In the genomic region with DNA sequence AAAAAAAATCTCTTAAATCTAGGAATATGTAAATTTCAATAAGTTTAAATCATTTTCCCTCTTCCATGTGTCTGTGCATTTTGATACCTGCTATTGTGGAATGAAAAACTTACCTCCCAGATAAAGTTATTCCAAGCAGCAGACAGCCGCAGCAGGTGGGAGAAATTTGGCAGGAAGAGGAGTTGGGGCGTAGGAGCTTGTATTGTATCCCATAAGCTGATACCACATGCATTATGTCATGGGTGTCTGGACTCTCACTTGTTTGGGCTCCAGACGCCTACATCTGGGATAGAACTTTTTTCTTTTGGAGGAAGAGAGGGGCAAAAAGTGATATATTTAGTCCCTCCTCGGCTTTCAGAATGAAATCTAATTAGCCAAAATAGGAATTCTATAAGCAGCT, we compare ENCODE assay signal across 16 cellular contexts. TPM values are rescaled to one million over a fixed set of nuclear protein-coding genes. Genes with fewer than 3 reads are reported as not detected.
A peak's percentile ranks its signal among the peaks of the same experiment; 100 is the strongest.
DNase-seq lines count a peak whose midpoint lies in the region; ATAC-seq and TF ChIP-seq lines count a peak whose summit lies in the region.
"Had no signal": no experiment of that assay in that cellular context is flagged by ENCODE, and none has a peak within 500 bp of the region (broad histone marks: within the 10 kb centered on the region; RNA-seq: fewer than 3 reads in every experiment).

No MANE protein-coding gene starts in this region.

- H2AFZ ChIP-seq in GM23338: 0 out of 2 replicates have a peak overlapping the region, but pooled peaks have one; percentile 11

- no peaks in the 10 kb centered on the region for H3K9me3 Mint-ChIP-seq in GM23338

- no peaks in the 10 kb centered on the region for H3K36me3 Mint-ChIP-seq in GM23338 (ENCODE audit: low read depth)
- H3K36me3 Mint-ChIP-seq: CD4-positive, alpha-beta memory T cell had no signal

- no peaks in the 10 kb centered on the region for H4K20me1 ChIP-seq in GM23338 (replicated peaks; ENCODE audit: insufficient read depth)

- ATAC-seq in GM23338: no peak

- H3K9me2 ChIP-seq in GM23338 (ENCODE audit: insufficient read depth): peaks cover 7% of the 10 kb centered on the region; the same call in 1 of the 2 replicates

- H3K79me2 ChIP-seq in GM23338 (replicated peaks; ENCODE audit: insufficient read depth): no peaks in the 10 kb centered on the region

- DNase-seq in GM23338 (ENCODE audit: low spot score) (no peak), NCI-H82 treated with DMSO at 0.1 percent for 48 hours (lab: John Stamatoyannopoulos, UW; ENCODE audit: unreplicated experiment) (peak; percentile 4), inferior parietal cortex (ENCODE audit: extremely low spot score) (peak; percentile 8), CD1c-positive myeloid dendritic cell (ENCODE audit: extremely low spot score) (no peak), kidney tubule cell (ENCODE audit: low spot score) (no peak), HK-2 (ENCODE audit: unreplicated experiment) (no peak)
- DNase-seq in activated T-cell treated with anti-CD3 and anti-CD28 coated beads, Interleukin-2, amount 50 U/mL, for 48 hours: no peak
- DNase-seq: AML-193; CD4-positive, alpha-beta memory T cell; DMS153; DMS79; GDM1 had no signal

- no peaks in the 10 kb centered on the region for H3K4me1 Mint-ChIP-seq in GM23338
- H3K4me1 Mint-ChIP-seq: CD4-positive, alpha-beta memory T cell had no signal

- no peaks in the 10 kb centered on the region for H3K27me3 Mint-ChIP-seq in GM23338 (ENCODE audit: insufficient read depth, low read depth, poor library complexity)
- H3K27me3 Mint-ChIP-seq: CD4-positive, alpha-beta memory T cell had no signal

- no peak for TF ChIP-seq CTCF in GM23338 (conservative IDR thresholded peaks at IDR 0.05; ENCODE audit: low read depth in 2 of 2)

- H3K4me1 ChIP-seq in GM23338 (ENCODE audit: insufficient read depth): no peaks in the 10 kb centered on the region
- H3K4me1 ChIP-seq: HAP-1 had no signal

- no peak overlapping the region for H3K4me3 ChIP-seq in GM23338
- H3K4me3 ChIP-seq: HAP-1 had no signal

- no peaks in the 10 kb centered on the region for H3F3A ChIP-seq in GM23338 (replicated peaks; ENCODE audit: low read depth)

- H3K36me3 ChIP-seq in GM23338 (ENCODE audit: insufficient read depth): no peaks in the 10 kb centered on the region
- H3K36me3 ChIP-seq: HAP-1 had no signal

- H3K27ac Mint-ChIP-seq in GM23338: no peak overlapping the region
- H3K27ac Mint-ChIP-seq: CD4-positive, alpha-beta memory T cell had no signal

- H3K4me2 ChIP-seq in GM23338: no peak overlapping the region
- H3K4me2 ChIP-seq: KMS-11 had no signal

- H3K27me3 ChIP-seq in GM23338 (ENCODE audit: insufficient read depth): no peaks in the 10 kb centered on the region

- H3K27ac ChIP-seq in GM23338 (ENCODE audit: low read depth): no peak overlapping the region
- H3K27ac ChIP-seq: C4-2B, HL-60, KMS-11 had no signal

- H3K4me3 Mint-ChIP-seq in GM23338: no peak overlapping the region
- H3K4me3 Mint-ChIP-seq: CD4-positive, alpha-beta memory T cell had no signal

TF ChIP-seq in GM23338, 12 proteins besides CTCF, POLR2A, EP300 and RAD21 (continues in another document):
- TF ChIP-seq ZNF114 (CRISPR knock-in tag; IDR thresholded peaks at IDR 0.05): no peak
- no peak for TF ChIP-seq STAT1 (IDR thresholded peaks at IDR 0.05; ENCODE audit: unreplicated experiment)
- TF ChIP-seq, protein P1, sequence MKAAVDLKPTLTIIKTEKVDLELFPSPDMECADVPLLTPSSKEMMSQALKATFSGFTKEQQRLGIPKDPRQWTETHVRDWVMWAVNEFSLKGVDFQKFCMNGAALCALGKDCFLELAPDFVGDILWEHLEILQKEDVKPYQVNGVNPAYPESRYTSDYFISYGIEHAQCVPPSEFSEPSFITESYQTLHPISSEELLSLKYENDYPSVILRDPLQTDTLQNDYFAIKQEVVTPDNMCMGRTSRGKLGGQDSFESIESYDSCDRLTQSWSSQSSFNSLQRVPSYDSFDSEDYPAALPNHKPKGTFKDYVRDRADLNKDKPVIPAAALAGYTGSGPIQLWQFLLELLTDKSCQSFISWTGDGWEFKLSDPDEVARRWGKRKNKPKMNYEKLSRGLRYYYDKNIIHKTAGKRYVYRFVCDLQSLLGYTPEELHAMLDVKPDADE (IDR thresholded peaks at IDR 0.05): no peak
- TF ChIP-seq EZH2 (IDR thresholded peaks at IDR 0.05; ENCODE audit: low read depth, unreplicated experiment): no peak
- no peak for TF ChIP-seq NANOG (IDR thresholded peaks at IDR 0.05; ENCODE audit: borderline replicate concordance)
- TF ChIP-seq, protein P2, sequence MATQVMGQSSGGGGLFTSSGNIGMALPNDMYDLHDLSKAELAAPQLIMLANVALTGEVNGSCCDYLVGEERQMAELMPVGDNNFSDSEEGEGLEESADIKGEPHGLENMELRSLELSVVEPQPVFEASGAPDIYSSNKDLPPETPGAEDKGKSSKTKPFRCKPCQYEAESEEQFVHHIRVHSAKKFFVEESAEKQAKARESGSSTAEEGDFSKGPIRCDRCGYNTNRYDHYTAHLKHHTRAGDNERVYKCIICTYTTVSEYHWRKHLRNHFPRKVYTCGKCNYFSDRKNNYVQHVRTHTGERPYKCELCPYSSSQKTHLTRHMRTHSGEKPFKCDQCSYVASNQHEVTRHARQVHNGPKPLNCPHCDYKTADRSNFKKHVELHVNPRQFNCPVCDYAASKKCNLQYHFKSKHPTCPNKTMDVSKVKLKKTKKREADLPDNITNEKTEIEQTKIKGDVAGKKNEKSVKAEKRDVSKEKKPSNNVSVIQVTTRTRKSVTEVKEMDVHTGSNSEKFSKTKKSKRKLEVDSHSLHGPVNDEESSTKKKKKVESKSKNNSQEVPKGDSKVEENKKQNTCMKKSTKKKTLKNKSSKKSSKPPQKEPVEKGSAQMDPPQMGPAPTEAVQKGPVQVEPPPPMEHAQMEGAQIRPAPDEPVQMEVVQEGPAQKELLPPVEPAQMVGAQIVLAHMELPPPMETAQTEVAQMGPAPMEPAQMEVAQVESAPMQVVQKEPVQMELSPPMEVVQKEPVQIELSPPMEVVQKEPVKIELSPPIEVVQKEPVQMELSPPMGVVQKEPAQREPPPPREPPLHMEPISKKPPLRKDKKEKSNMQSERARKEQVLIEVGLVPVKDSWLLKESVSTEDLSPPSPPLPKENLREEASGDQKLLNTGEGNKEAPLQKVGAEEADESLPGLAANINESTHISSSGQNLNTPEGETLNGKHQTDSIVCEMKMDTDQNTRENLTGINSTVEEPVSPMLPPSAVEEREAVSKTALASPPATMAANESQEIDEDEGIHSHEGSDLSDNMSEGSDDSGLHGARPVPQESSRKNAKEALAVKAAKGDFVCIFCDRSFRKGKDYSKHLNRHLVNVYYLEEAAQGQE (IDR thresholded peaks at IDR 0.05; ENCODE audit: unreplicated experiment): no peak

RNA-seq across cellular contexts. Expression of a gene that starts 59.3 kb away (rescaled TPM):
- total RNA-seq in GM23338 (2014; rRNA removed; shearing (Covaris generic)): 89.2 and 91.2 TPM in 2 replicates
- 68.0 and 77.7 TPM in 2 replicates for polyA plus RNA-seq in GM23338 (2016; fragmentation: Nextera tagmentation; extraction: Ambion mirVana)

Comparison
In these comparisons a context has a peak if more than half of its experiments do, and no peak if none do; other contexts are left out.
1. DNase-seq: peak in NCI-H82 treated with DMSO at 0.1 percent for 48 hours (single experiment) and inferior parietal cortex (single experiment); none in GM23338 (single experiment), CD1c-positive myeloid dendritic cell (single experiment), kidney tubule cell (single experiment), activated T-cell treated with anti-CD3 and anti-CD28 coated beads, Interleukin-2, amount 50 U/mL, for 48 hours (0 of 2) and HK-2 (single experiment).